In the genomic region with DNA sequence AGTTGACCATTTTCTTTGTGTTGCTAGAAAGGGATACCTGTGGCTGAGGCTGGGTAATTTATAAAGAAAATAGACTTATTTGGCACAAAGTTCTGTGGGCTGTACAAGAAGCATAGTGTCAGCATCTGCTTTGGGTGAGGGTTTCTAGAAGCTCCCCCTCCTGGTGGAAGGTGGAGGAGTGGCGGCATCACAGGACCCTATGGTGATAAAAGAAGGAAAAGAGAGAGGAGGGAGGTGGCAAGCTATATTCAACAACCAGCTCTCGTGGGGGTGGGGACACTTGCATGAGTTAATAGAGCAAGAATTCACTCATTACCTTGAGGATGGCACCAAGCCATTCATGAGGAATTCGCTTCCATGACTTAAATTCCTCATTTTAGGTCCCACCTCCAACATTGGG, we compare ENCODE assay signal across 20 cellular contexts.
DNase-seq lines count a peak whose midpoint lies in the region; ATAC-seq, FAIRE-seq and TF ChIP-seq lines count a peak whose summit lies in the region.
"Had no signal": no experiment of that assay in that cellular context is flagged by ENCODE, and none has a peak within 500 bp of the region (broad histone marks: within the 10 kb centered on the region; RNA-seq: fewer than 3 reads in every experiment).

No MANE protein-coding gene starts in this region.

- RAD21 ChIA-PET in GM12878 (lab: Charles Lee; ENCODE audit: unreplicated experiment) = no interaction called here

- TF ChIP-seq EP300 in GM12878 (IDR thresholded peaks at IDR 0.05; ENCODE audit: borderline replicate concordance in 1 of 2, control insufficient read depth in 1 of 2, low read depth in 2 of 2, low read length in 2 of 2) = no peak
- TF ChIP-seq EP300 in tibial nerve (IDR thresholded peaks at IDR 0.05) = no peak

- H3K9me3 ChIP-seq in GM12878 (replicated peaks; ENCODE audit: control insufficient read depth, insufficient read depth, low read length) (no peaks in the 10 kb centered on the region), tibial nerve (no peaks in the 10 kb centered on the region), heart left ventricle (peaks cover 0 to 5% (median 0%) of the 10 kb centered on the region in 12 donors)
- H3K9me3 ChIP-seq: BLaER1, esophagus muscularis mucosa, heart right ventricle, pancreas, Peyer's patch, testis had no signal

- in situ Hi-C loops in GM12878 (cut with MboI) = no loop called here
- in situ Hi-C loops in G401 (cut with HindIII; ENCODE audit: low sequenced_read_pairs) = no loop called here

- CTCF ChIA-PET in GM12878 (lab: Yijun Ruan, JAX) = interaction anchor here (0.9 kb wide), 1 partner anchor 64 kb away, joined by 3 read pairs; no protein-coding TSS in a partner anchor

- H3K27ac Mint-ChIP-seq in nephron progenitor cell = no peak overlapping the region

- no peak for FAIRE-seq in GM12878 (lab: Jason Lieb, UNC)
- FAIRE-seq: pancreas had no signal

- H3K36me3 ChIP-seq in GM12878 (ENCODE audit: control insufficient read depth in 2 of 2, insufficient read depth in 2 of 2, low read length in 1 of 2) = no peaks in the 10 kb centered on the region
- no peaks in the 10 kb centered on the region for H3K36me3 ChIP-seq in tibial nerve
- no peaks in the 10 kb centered on the region for H3K36me3 ChIP-seq in heart left ventricle
- H3K36me3 ChIP-seq: BLaER1, esophagus muscularis mucosa, heart right ventricle, left ventricle myocardium inferior, pancreas, Peyer's patch had no signal

- TF ChIP-seq POLR2A in NB4 (IDR thresholded peaks at IDR 0.05; ENCODE audit: extremely low read depth, insufficient read length) (no peak), GM12878 (IDR thresholded peaks at IDR 0.05; ENCODE audit: low read depth, low read length) (no peak), tibial nerve (IDR thresholded peaks at IDR 0.05) (no peak), heart left ventricle (IDR thresholded peaks at IDR 0.05) (no peak)

- no peaks in the 10 kb centered on the region for H3K27me3 ChIP-seq in GM12878 (replicated peaks in 1 of 2; ENCODE audit: control insufficient read depth in 2 of 2, insufficient read depth in 2 of 2, low read length in 1 of 2)
- H3K27me3 ChIP-seq in tibial nerve = no peaks in the 10 kb centered on the region
- H3K27me3 ChIP-seq in heart left ventricle = no peaks in the 10 kb centered on the region
- H3K27me3 ChIP-seq: BLaER1, esophagus muscularis mucosa, heart right ventricle, pancreas, Peyer's patch, testis had no signal

- TF ChIP-seq RAD21 in GM12878 (IDR thresholded peaks at IDR 0.05; ENCODE audit: insufficient read depth, low read depth, low read length) = no peak

- H2AFZ ChIP-seq in GM12878 (ENCODE audit: control insufficient read depth, low read depth, low read length) = no peak overlapping the region

- DNase-seq in ELF-1 (ENCODE audit: low read depth, low spot score) (peak; percentile 56), NB4 (ENCODE audit: low read depth) (peak; percentile 20), GM12878 (ENCODE audit: low read depth, low spot score) (no peak), nephron progenitor cell (peak; percentile 4), inferior parietal cortex (ENCODE audit: extremely low spot score) (no peak), tibial nerve (ENCODE audit: low spot score in 2 of 2) (no peak), G401 (ENCODE audit: low spot score) (no peak), heart left ventricle (no peak)
- DNase-seq: activated CD8-positive, alpha-beta memory T cell treated with anti-CD3 and anti-CD28 coated beads for 24 hours; dorsolateral prefrontal cortex; heart right ventricle; left ventricle myocardium inferior; NCI-H187 treated with DMSO at 0.1 percent for 48 hours; pancreas; Peyer's patch; stimulated activated CD4-positive, alpha-beta T cell treated with anti-CD3 and anti-CD28 coated beads, Interleukin-4, amount 100 ng/mL, for 24 hours; testis had no signal

- no peak overlapping the region for H3K4me2 ChIP-seq in GM12878 (ENCODE audit: control insufficient read depth, insufficient read depth)
- H3K4me2 ChIP-seq: BLaER1 had no signal

- H3K4me1 Mint-ChIP-seq in nephron progenitor cell = no peaks in the 10 kb centered on the region

- no peaks in the 10 kb centered on the region for H3K4me1 ChIP-seq in GM12878 (ENCODE audit: control insufficient read depth, insufficient read depth, low read length)
- no peaks in the 10 kb centered on the region for H3K4me1 ChIP-seq in tibial nerve
- no peaks in the 10 kb centered on the region for H3K4me1 ChIP-seq in heart left ventricle
- H3K4me1 ChIP-seq: BLaER1, esophagus muscularis mucosa, heart right ventricle, left ventricle myocardium inferior, pancreas, Peyer's patch, testis had no signal

- intact Hi-C loops in GM12878 (cut with micrococcal nuclease; ENCODE audit: unreplicated experiment) = no loop called here
- intact Hi-C loops in heart left ventricle (cut with DNase I) = no loop called here

- H3K36me3 Mint-ChIP-seq in nephron progenitor cell (ENCODE audit: low read depth) = no peaks in the 10 kb centered on the region

- H3K4me3 Mint-ChIP-seq in nephron progenitor cell = no peak overlapping the region

- no peaks in the 10 kb centered on the region for H3K79me2 ChIP-seq in GM12878 (ENCODE audit: control insufficient read depth, insufficient read depth, low read length)

- TF ChIP-seq CTCF in NB4 (IDR thresholded peaks at IDR 0.05; ENCODE audit: low read depth, low read length) (peak; percentile 45), GM12878 (IDR thresholded peaks at IDR 0.05 in 2 of 3, conservative IDR thresholded peaks at IDR 0.05 in 1 of 3; ENCODE audit: control insufficient read depth in 2 of 3, extremely low read depth in 1 of 3, insufficient read depth in 1 of 3, low read depth in 3 of 3, low read length in 3 of 3) (no peak), nephron progenitor cell (IDR thresholded peaks at IDR 0.05) (no peak), tibial nerve (IDR thresholded peaks at IDR 0.05) (no peak), heart left ventricle (IDR thresholded peaks at IDR 0.05) (no peak)

- WGBS in GM12878 (ENCODE audit: insufficient coverage, insufficient replicate concordance, low lambda C conversion rate, missing lambda C conversion rate) = 19% methylated on average over 3 of the region's 3 CpGs
- WGBS in tibial nerve, 2 donors = 65 to 67% methylated on average over 3 of the region's 3 CpGs
- 49 to 59% (median 56%) methylated on average over 3 of the region's 3 CpGs for WGBS in heart left ventricle, 4 donors

- H3K9me3 Mint-ChIP-seq in nephron progenitor cell = no peaks in the 10 kb centered on the region

- SMC1A ChIA-PET in GM12878 (lab: Charles Lee; ENCODE audit: uncharacterized antibody, unreplicated experiment) = interaction anchor here (1.2 kb wide), 1 partner anchor 52 kb away, joined by 4 read pairs; no protein-coding TSS in a partner anchor

- H3K27me3 Mint-ChIP-seq in nephron progenitor cell (ENCODE audit: low read depth, poor library complexity) = no peaks in the 10 kb centered on the region

- no peak overlapping the region for H3K4me3 ChIP-seq in NB4 (ENCODE audit: low read depth, low read length)
- no peak overlapping the region for H3K4me3 ChIP-seq in GM12878
- H3K4me3 ChIP-seq in tibial nerve = no peak overlapping the region
- no peak overlapping the region for H3K4me3 ChIP-seq in heart left ventricle
- H3K4me3 ChIP-seq: BLaER1, dorsolateral prefrontal cortex, esophagus muscularis mucosa, heart right ventricle, left ventricle myocardium inferior, pancreas, Peyer's patch, skin epidermis, testis had no signal

- no peak overlapping the region for H3K9ac ChIP-seq in GM12878 (ENCODE audit: control insufficient read depth, insufficient read depth, low read length)
- H3K9ac ChIP-seq: BLaER1 had no signal

- no peaks in the 10 kb centered on the region for H4K20me1 ChIP-seq in GM12878 (ENCODE audit: control insufficient read depth, insufficient read depth)
- H4K20me1 ChIP-seq: BLaER1 had no signal

- POLR2A ChIA-PET in GM12878 (lab: Charles Lee) = no interaction called here

- BruUV-seq in GM12878 (replicated peaks; lab: Mats Ljungman, UMichigan) = no TSS peak

- H3K27ac ChIP-seq in GM12878 (ENCODE audit: control insufficient read depth, insufficient read depth) (no peak overlapping the region), tibial nerve (no peak overlapping the region), heart left ventricle (no peak overlapping the region)
- H3K27ac ChIP-seq: BLaER1, dorsolateral prefrontal cortex, esophagus muscularis mucosa, heart right ventricle, left ventricle myocardium inferior, pancreas, Peyer's patch, skin epidermis, testis had no signal

- peak; percentile 44; the same call in 1 of the 3 replicates for ATAC-seq in GM12878
- no peak for ATAC-seq in heart left ventricle
- ATAC-seq: heart right ventricle, pancreas had no signal

TF ChIP-seq in GM12878, 131 proteins besides CTCF, POLR2A, EP300 and RAD21 (continues in another document):
- TF ChIP-seq WRNIP1 (IDR thresholded peaks at IDR 0.05; ENCODE audit: borderline replicate concordance, low read depth, low read length) = no peak
- no peak for TF ChIP-seq GATAD2B (conservative IDR thresholded peaks at IDR 0.05; ENCODE audit: low read depth)
- TF ChIP-seq, protein P1, sequence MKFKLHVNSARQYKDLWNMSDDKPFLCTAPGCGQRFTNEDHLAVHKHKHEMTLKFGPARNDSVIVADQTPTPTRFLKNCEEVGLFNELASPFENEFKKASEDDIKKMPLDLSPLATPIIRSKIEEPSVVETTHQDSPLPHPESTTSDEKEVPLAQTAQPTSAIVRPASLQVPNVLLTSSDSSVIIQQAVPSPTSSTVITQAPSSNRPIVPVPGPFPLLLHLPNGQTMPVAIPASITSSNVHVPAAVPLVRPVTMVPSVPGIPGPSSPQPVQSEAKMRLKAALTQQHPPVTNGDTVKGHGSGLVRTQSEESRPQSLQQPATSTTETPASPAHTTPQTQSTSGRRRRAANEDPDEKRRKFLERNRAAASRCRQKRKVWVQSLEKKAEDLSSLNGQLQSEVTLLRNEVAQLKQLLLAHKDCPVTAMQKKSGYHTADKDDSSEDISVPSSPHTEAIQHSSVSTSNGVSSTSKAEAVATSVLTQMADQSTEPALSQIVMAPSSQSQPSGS (IDR thresholded peaks at IDR 0.05; ENCODE audit: low read length) = no peak
- TF ChIP-seq CHD1 (IDR thresholded peaks at IDR 0.05; ENCODE audit: low read depth, low read length) = no peak
- TF ChIP-seq IKZF1 (conservative IDR thresholded peaks at IDR 0.05) = no peak
- TF ChIP-seq, protein P2, sequence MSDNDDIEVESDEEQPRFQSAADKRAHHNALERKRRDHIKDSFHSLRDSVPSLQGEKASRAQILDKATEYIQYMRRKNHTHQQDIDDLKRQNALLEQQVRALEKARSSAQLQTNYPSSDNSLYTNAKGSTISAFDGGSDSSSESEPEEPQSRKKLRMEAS (IDR thresholded peaks at IDR 0.05; ENCODE audit: low read depth, low read length) = no peak
- no peak for TF ChIP-seq HDAC6 (IDR thresholded peaks at IDR 0.05; ENCODE audit: unreplicated experiment)
- TF ChIP-seq CBFB (IDR thresholded peaks at IDR 0.05; ENCODE audit: low read depth) = no peak
- no peak for TF ChIP-seq ESRRA (IDR thresholded peaks at IDR 0.05; ENCODE audit: low read length)
- TF ChIP-seq ZBED1 (IDR thresholded peaks at IDR 0.05; ENCODE audit: borderline replicate concordance) = no peak
- TF ChIP-seq TBL1XR1 (IDR thresholded peaks at IDR 0.05; ENCODE audit: low read depth, low read length) = no peak
- no peak for TF ChIP-seq RBBP5 (conservative IDR thresholded peaks at IDR 0.05)
- TF ChIP-seq FOXM1 (IDR thresholded peaks at IDR 0.05; ENCODE audit: low read depth, low read length) = no peak
- TF ChIP-seq EED (IDR thresholded peaks at IDR 0.05; ENCODE audit: low read depth) = no peak

Comparison
In these comparisons a context has a peak if more than half of its experiments do, and no peak if none do; other contexts are left out.
1. DNase-seq: peak in ELF-1 (single experiment), NB4 (single experiment) and nephron progenitor cell (single experiment); none in GM12878 (single experiment), inferior parietal cortex (single experiment), tibial nerve (0 of 2), G401 (single experiment) and heart left ventricle (0 of 5).